In the genomic region with DNA sequence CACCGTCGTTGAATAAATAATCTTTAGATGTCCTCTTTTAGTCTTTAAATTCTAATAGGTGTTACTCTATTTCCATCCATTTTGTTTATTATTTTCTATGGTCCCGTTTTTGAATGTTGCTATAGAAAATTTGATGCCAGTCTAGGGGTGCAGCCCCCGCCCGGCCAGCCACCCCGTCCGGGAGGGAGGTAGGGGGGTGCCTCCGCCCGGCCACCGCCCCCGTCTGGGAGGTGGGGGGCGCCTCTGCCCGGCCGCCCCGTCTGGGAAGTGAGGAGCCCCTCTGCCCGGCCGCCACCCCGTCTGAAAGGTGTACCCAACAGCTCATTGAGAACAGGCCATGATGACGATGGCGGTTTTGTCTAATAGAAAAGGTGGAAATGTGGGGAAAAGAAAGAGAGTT, we compare ENCODE assay signal across 22 cellular contexts.
"Had no signal": no experiment of that assay in that cellular context is flagged by ENCODE, and none has a peak within 500 bp of the region (broad histone marks: within the 10 kb centered on the region; RNA-seq: fewer than 3 reads in every experiment).

No MANE protein-coding gene starts in this region.

- FAIRE-seq: keratinocyte, kidney had no signal

- H3K27me3 Mint-ChIP-seq: memory B cell; naive B cell; naive thymus-derived CD4-positive, alpha-beta T cell had no signal

- H3K36me3 Mint-ChIP-seq: memory B cell; mesothelial cell of epicardium; naive B cell; naive thymus-derived CD4-positive, alpha-beta T cell had no signal

- DNase-seq: hippocampal formation; hypothalamus; immature natural killer cell; islet precursor cell; kidney; kidney glomerular epithelial cell; left cardiac atrium; left colon; left lung; left ventricle myocardium inferior; left ventricle myocardium superior; lower lobe of right lung; mammary epithelial cell; mesenchymal stem cell; mesendoderm; midbrain; mucosa of descending colon; naive B cell; naive thymus-derived CD4-positive, alpha-beta T cell had no signal

- H3K27ac Mint-ChIP-seq: immature natural killer cell; memory B cell; mesothelial cell of epicardium; naive thymus-derived CD4-positive, alpha-beta T cell had no signal

- H3K4me1 Mint-ChIP-seq: immature natural killer cell; memory B cell; mesothelial cell of epicardium; naive B cell; naive thymus-derived CD4-positive, alpha-beta T cell had no signal

- H3K4me3 Mint-ChIP-seq: immature natural killer cell; memory B cell; mesothelial cell of epicardium; naive B cell; naive thymus-derived CD4-positive, alpha-beta T cell had no signal
